In the genomic region with DNA sequence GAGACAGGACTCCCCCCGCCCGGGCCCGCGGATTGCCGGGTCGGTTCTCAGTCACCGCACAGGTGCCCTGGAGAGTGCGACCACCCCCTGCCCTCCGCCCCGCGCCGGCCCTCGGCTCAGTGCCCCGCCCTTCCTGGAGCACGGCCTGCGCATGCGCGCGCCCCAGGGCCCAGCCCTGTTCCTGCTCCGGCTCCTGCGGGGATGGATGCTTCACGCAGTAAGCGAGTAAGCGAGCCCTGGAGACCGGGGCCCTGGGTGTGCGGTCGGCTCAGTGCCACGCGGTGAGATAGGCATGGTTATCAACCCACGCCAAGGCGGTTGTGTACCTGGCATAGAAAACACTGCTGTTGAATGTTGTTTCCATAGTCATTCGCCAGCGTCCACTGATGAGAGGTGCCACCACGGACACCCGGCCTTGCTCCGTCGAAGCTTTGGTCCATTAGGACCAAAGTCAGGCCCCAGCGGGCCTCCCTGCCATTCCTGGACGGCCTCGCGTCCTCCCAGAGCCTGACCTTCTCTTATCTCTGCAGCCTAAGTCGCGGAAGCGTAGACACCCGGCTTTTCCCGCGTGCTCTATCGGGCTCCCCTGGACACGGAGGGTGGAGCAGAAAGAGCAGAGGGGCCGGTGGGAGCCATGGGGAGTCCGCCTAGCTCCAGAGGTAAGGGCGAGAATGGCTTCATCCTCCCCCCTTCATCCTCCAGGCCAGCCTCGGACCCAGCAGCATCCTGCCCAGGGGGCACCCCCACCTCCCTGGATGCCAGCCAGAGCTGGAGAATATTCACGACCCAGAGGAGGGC, we compare ENCODE assay signal across 1 cellular context.
TF ChIP-seq lines count a peak whose summit lies in the region.

No MANE protein-coding gene starts in this region.

TF ChIP-seq in HepG2, 621 proteins besides CTCF, POLR2A, EP300 and RAD21 (continued from another document):
- TF ChIP-seq ZNF142 (CRISPR knock-in tag; IDR thresholded peaks at IDR 0.05) (no peak), ZNF432 (CRISPR knock-in tag; IDR thresholded peaks at IDR 0.05; ENCODE audit: borderline replicate concordance) (no peak), ZNF652 (CRISPR knock-in tag; IDR thresholded peaks at IDR 0.05; ENCODE audit: borderline replicate concordance, low read depth) (no peak), ZSCAN22 (CRISPR knock-in tag; IDR thresholded peaks at IDR 0.05) (no peak), SRF (IDR thresholded peaks at IDR 0.05; ENCODE audit: low read depth, low read length) (no peak), ZNF761 (CRISPR knock-in tag; conservative IDR thresholded peaks at IDR 0.05) (no peak), HES4 (CRISPR knock-in tag; IDR thresholded peaks at IDR 0.05; ENCODE audit: borderline replicate concordance) (0 out of 2 replicates have a peak, but pooled peaks have one; percentile 17), CREM (IDR thresholded peaks at IDR 0.05) (no peak), CREM (CRISPR knock-in tag; IDR thresholded peaks at IDR 0.05) (no peak), SKI (IDR thresholded peaks at IDR 0.05; ENCODE audit: partially characterized antibody) (no peak), ZNF20 (CRISPR knock-in tag; IDR thresholded peaks at IDR 0.05) (no peak), ZNF841 (CRISPR knock-in tag; IDR thresholded peaks at IDR 0.05; ENCODE audit: borderline replicate concordance) (no peak), ZSCAN31 (CRISPR knock-in tag; IDR thresholded peaks at IDR 0.05; ENCODE audit: low read depth) (no peak), CEBPG (CRISPR knock-in tag; IDR thresholded peaks at IDR 0.05) (no peak), ZNF687 (CRISPR knock-in tag; IDR thresholded peaks at IDR 0.05) (peak; percentile 57), ZNF451 (CRISPR knock-in tag; IDR thresholded peaks at IDR 0.05) (no peak), SAP130 (CRISPR knock-in tag; IDR thresholded peaks at IDR 0.05; ENCODE audit: low read depth) (no peak), GATAD2A (CRISPR knock-in tag; IDR thresholded peaks at IDR 0.05) (no peak), ZNF710 (CRISPR knock-in tag; IDR thresholded peaks at IDR 0.05; ENCODE audit: borderline replicate concordance) (no peak), FUBP1 (CRISPR knock-in tag; IDR thresholded peaks at IDR 0.05; ENCODE audit: borderline replicate concordance) (no peak)
- TF ChIP-seq, protein P1, sequence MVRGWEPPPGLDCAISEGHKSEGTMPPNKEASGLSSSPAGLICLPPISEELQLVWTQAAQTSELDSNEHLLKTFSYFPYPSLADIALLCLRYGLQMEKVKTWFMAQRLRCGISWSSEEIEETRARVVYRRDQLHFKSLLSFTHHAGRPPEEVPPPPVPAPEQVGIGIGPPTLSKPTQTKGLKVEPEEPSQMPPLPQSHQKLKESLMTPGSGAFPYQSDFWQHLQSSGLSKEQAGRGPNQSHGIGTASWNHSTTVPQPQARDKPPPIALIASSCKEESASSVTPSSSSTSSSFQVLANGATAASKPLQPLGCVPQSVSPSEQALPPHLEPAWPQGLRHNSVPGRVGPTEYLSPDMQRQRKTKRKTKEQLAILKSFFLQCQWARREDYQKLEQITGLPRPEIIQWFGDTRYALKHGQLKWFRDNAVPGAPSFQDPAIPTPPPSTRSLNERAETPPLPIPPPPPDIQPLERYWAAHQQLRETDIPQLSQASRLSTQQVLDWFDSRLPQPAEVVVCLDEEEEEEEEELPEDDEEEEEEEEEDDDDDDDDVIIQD (CRISPR knock-in tag; IDR thresholded peaks at IDR 0.05; ENCODE audit: low read depth) = no peak
- TF ChIP-seq, protein P2, sequence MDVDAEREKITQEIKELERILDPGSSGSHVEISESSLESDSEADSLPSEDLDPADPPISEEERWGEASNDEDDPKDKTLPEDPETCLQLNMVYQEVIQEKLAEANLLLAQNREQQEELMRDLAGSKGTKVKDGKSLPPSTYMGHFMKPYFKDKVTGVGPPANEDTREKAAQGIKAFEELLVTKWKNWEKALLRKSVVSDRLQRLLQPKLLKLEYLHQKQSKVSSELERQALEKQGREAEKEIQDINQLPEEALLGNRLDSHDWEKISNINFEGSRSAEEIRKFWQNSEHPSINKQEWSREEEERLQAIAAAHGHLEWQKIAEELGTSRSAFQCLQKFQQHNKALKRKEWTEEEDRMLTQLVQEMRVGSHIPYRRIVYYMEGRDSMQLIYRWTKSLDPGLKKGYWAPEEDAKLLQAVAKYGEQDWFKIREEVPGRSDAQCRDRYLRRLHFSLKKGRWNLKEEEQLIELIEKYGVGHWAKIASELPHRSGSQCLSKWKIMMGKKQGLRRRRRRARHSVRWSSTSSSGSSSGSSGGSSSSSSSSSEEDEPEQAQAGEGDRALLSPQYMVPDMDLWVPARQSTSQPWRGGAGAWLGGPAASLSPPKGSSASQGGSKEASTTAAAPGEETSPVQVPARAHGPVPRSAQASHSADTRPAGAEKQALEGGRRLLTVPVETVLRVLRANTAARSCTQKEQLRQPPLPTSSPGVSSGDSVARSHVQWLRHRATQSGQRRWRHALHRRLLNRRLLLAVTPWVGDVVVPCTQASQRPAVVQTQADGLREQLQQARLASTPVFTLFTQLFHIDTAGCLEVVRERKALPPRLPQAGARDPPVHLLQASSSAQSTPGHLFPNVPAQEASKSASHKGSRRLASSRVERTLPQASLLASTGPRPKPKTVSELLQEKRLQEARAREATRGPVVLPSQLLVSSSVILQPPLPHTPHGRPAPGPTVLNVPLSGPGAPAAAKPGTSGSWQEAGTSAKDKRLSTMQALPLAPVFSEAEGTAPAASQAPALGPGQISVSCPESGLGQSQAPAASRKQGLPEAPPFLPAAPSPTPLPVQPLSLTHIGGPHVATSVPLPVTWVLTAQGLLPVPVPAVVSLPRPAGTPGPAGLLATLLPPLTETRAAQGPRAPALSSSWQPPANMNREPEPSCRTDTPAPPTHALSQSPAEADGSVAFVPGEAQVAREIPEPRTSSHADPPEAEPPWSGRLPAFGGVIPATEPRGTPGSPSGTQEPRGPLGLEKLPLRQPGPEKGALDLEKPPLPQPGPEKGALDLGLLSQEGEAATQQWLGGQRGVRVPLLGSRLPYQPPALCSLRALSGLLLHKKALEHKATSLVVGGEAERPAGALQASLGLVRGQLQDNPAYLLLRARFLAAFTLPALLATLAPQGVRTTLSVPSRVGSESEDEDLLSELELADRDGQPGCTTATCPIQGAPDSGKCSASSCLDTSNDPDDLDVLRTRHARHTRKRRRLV (CRISPR knock-in tag; IDR thresholded peaks at IDR 0.05) = no peak
